8 cellular contexts compared by ENCODE assay signal in the genomic region with DNA sequence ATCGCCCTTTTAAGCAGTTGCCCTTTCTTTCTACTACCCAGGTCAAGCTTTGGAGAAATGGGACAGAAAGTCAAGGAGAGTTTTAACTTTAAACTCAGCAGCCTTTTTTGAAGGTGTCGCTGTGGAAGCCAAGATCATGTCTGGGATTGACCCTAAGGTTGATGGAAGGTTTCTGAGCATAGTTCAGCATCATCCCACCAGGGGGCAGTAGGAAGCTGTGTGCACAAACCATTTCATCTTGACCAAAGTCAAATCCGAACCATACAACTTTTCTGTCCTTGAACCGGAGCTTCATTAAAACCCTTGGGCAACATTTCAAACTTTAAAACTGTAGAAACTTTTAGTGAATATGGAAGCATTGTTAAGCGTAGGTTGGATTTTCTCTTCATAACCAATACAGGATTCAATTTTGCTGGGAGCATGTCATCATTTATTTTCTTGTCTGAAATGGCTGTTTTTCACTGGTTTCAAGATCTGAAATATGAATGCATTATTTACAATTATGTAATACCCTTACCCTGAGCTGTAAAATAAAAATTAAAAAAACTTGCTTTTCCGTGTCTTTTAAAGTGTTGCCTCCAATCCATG.
DNase-seq lines count a peak whose midpoint lies in the region; FAIRE-seq and TF ChIP-seq lines count a peak whose summit lies in the region.

No MANE protein-coding gene starts in this region.

- H3K4me3 ChIP-seq in ascending aorta = peak overlapping the region in 1 of 2 donors; percentile 20

- no peaks in the 10 kb centered on the region for H3K36me3 ChIP-seq in ascending aorta

- TF ChIP-seq CTCF in ascending aorta (IDR thresholded peaks at IDR 0.05) = peak; percentile 58 to 82 (median 79)

- no peaks in the 10 kb centered on the region for H3K9me3 ChIP-seq in ascending aorta

- no peak for TF ChIP-seq POLR2A in H54 (IDR thresholded peaks at IDR 0.05; ENCODE audit: low read depth, low read length)

- H3K4me1 ChIP-seq in ascending aorta = no peaks in the 10 kb centered on the region

- DNase-seq in NCI-H2227 (lab: John Stamatoyannopoulos, UW; ENCODE audit: unreplicated experiment) (peak; percentile 18), NCI-H2227 treated with DMSO at 0.1 percent for 48 hours (lab: John Stamatoyannopoulos, UW) (no peak), H54 (ENCODE audit: insufficient read length, low spot score) (peak; percentile 10), NCI-H1105 treated with DMSO at 0.1 percent for 48 hours (lab: John Stamatoyannopoulos, UW) (peak; percentile 6), ascending aorta (ENCODE audit: low spot score in 2 of 2) (peak in 1 of 2 donors; percentile 69), hypothalamus (lab: John Stamatoyannopoulos, UW) (peak in 33 of 51 donors; percentile 0 to 57 (median 13)), NCI-H128 (lab: John Stamatoyannopoulos, UW; ENCODE audit: unreplicated experiment) (no peak)
- DNase-seq in stimulated activated CD4-positive, alpha-beta T cell treated with anti-CD3 and anti-CD28 coated beads, Interleukin-1b, Interleukin-23, amount 100 ng/mL, for 48 hours = peak; percentile 4

- FAIRE-seq in H54 (lab: Jason Lieb, UNC) = peak; percentile 66

- H3K27me3 ChIP-seq in ascending aorta = no peaks in the 10 kb centered on the region

- intact Hi-C loops in ascending aorta (cut with DNase I) = loop anchor here (1.0 to 2.0 kb wide), 3 partner anchors 202 to 524 kb away; no protein-coding TSS in a partner anchor

- H3K27ac ChIP-seq in ascending aorta = no peak overlapping the region

Comparison
In these comparisons a context has a peak if more than half of its experiments do, and no peak if none do; other contexts are left out.
1. DNase-seq: peak in NCI-H2227 (single experiment), H54 (single experiment), NCI-H1105 treated with DMSO at 0.1 percent for 48 hours (single experiment), hypothalamus (33 of 51) and stimulated activated CD4-positive, alpha-beta T cell treated with anti-CD3 and anti-CD28 coated beads, Interleukin-1b, Interleukin-23, amount 100 ng/mL, for 48 hours (single experiment); none in NCI-H2227 treated with DMSO at 0.1 percent for 48 hours (single experiment) and NCI-H128 (single experiment).